1 cellular context compared by ENCODE assay signal in the genomic region with DNA sequence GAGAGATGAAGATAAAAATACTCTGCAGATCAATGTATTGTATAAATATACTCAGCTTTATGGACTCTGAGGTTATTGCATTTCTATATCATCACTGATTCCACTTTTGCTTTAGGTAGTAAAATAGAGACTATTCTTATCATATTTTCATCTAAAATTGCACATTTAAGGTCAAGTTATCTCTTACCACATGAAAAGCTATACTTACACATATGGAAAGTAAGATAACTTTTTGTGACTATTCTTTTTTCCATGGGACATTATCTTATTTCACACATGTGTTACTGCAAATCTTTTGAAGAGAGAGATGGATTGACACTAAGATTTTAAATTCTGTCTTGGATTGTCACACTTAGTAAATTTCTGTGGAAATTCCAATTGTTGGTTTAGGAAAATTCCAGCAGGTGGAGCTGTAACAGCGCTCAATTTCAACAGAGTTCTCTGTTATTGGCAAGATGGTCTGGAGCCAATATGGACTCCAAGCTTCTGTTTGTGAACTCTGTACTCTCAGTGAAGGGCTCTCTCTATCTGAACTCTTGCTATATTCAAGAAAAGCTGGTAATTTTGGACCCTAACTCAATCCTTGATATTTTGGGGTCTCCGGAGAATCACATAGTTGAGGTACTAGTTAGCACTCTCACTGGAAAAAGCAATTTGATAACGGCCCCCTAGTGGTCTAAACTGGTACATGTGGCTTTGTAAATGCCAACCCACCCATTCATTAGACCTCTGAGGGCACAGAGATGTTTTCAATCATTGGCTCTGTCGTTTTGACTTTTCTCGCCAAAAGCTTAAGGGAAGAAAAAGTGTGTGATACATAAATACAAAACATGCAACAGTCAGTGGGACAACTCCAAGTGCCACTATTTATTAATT.
TF ChIP-seq lines count a peak whose summit lies in the region.

No MANE protein-coding gene starts in this region.

TF ChIP-seq in GM23338, 12 proteins besides CTCF, POLR2A, EP300 and RAD21 (continued from another document):
- TF ChIP-seq, protein P1, sequence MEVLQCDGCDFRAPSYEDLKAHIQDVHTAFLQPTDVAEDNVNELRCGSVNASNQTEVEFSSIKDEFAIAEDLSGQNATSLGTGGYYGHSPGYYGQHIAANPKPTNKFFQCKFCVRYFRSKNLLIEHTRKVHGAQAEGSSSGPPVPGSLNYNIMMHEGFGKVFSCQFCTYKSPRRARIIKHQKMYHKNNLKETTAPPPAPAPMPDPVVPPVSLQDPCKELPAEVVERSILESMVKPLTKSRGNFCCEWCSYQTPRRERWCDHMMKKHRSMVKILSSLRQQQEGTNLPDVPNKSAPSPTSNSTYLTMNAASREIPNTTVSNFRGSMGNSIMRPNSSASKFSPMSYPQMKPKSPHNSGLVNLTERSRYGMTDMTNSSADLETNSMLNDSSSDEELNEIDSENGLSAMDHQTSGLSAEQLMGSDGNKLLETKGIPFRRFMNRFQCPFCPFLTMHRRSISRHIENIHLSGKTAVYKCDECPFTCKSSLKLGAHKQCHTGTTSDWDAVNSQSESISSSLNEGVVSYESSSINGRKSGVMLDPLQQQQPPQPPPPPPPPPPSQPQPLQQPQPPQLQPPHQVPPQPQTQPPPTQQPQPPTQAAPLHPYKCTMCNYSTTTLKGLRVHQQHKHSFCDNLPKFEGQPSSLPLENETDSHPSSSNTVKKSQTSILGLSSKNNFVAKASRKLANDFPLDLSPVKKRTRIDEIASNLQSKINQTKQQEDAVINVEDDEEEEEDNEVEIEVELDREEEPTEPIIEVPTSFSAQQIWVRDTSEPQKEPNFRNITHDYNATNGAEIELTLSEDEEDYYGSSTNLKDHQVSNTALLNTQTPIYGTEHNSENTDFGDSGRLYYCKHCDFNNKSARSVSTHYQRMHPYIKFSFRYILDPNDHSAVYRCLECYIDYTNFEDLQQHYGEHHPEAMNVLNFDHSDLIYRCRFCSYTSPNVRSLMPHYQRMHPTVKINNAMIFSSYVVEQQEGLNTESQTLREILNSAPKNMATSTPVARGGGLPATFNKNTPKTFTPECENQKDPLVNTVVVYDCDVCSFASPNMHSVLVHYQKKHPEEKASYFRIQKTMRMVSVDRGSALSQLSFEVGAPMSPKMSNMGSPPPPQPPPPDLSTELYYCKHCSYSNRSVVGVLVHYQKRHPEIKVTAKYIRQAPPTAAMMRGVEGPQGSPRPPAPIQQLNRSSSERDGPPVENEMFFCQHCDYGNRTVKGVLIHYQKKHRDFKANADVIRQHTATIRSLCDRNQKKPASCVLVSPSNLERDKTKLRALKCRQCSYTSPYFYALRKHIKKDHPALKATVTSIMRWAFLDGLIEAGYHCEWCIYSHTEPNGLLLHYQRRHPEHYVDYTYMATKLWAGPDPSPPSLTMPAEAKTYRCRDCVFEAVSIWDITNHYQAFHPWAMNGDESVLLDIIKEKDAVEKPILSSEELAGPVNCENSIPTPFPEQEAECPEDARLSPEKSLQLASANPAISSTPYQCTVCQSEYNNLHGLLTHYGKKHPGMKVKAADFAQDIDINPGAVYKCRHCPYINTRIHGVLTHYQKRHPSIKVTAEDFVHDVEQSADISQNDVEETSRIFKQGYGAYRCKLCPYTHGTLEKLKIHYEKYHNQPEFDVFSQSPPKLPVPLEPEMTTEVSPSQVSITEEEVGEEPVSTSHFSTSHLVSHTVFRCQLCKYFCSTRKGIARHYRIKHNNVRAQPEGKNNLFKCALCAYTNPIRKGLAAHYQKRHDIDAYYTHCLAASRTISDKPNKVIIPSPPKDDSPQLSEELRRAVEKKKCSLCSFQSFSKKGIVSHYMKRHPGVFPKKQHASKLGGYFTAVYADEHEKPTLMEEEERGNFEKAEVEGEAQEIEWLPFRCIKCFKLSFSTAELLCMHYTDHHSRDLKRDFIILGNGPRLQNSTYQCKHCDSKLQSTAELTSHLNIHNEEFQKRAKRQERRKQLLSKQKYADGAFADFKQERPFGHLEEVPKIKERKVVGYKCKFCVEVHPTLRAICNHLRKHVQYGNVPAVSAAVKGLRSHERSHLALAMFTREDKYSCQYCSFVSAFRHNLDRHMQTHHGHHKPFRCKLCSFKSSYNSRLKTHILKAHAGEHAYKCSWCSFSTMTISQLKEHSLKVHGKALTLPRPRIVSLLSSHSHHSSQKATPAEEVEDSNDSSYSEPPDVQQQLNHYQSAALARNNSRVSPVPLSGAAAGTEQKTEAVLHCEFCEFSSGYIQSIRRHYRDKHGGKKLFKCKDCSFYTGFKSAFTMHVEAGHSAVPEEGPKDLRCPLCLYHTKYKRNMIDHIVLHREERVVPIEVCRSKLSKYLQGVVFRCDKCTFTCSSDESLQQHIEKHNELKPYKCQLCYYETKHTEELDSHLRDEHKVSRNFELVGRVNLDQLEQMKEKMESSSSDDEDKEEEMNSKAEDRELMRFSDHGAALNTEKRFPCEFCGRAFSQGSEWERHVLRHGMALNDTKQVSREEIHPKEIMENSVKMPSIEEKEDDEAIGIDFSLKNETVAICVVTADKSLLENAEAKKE (CRISPR knock-in tag; IDR thresholded peaks at IDR 0.05): no peak
- TF ChIP-seq, protein P2, sequence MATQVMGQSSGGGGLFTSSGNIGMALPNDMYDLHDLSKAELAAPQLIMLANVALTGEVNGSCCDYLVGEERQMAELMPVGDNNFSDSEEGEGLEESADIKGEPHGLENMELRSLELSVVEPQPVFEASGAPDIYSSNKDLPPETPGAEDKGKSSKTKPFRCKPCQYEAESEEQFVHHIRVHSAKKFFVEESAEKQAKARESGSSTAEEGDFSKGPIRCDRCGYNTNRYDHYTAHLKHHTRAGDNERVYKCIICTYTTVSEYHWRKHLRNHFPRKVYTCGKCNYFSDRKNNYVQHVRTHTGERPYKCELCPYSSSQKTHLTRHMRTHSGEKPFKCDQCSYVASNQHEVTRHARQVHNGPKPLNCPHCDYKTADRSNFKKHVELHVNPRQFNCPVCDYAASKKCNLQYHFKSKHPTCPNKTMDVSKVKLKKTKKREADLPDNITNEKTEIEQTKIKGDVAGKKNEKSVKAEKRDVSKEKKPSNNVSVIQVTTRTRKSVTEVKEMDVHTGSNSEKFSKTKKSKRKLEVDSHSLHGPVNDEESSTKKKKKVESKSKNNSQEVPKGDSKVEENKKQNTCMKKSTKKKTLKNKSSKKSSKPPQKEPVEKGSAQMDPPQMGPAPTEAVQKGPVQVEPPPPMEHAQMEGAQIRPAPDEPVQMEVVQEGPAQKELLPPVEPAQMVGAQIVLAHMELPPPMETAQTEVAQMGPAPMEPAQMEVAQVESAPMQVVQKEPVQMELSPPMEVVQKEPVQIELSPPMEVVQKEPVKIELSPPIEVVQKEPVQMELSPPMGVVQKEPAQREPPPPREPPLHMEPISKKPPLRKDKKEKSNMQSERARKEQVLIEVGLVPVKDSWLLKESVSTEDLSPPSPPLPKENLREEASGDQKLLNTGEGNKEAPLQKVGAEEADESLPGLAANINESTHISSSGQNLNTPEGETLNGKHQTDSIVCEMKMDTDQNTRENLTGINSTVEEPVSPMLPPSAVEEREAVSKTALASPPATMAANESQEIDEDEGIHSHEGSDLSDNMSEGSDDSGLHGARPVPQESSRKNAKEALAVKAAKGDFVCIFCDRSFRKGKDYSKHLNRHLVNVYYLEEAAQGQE (IDR thresholded peaks at IDR 0.05; ENCODE audit: unreplicated experiment): no peak
- TF ChIP-seq ZNF114 (CRISPR knock-in tag; IDR thresholded peaks at IDR 0.05): no peak
